In the genomic region with DNA sequence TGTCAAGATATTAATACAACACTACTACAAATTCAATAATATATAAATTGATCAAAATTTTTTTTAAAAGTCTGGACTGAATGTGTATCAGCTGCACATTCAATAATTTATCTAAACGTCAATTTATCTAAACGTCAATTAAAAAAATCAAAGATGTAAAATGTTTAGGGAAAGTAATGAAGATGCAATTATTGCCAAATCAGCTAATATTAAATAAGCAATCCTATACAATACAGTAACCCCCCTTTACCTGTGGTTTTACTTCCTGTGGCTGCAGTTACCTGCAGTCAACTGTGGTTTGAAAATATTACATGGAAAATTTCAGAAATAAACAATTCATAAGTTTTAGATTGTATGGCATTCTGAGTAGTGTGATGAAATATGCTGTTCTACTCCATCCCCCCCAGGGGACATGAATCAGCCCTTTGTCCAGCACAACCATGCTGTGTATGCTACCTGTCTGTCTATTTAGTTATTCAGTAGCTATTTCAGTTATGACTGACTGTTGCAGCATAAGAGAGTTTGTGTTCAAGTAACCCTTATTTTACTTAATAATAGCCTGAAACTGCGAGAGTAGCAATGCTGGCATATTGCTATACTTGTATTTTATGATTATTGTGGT, we compare ENCODE assay signal across 1 cellular context.
A peak's percentile ranks its signal among the peaks of the same experiment; 100 is the strongest.
TF ChIP-seq lines count a peak whose summit lies in the region.

No MANE protein-coding gene starts in this region.

TF ChIP-seq in HepG2, 621 proteins besides CTCF, POLR2A, EP300 and RAD21 (continued from another document and continues in another):
- TF ChIP-seq, protein P1, sequence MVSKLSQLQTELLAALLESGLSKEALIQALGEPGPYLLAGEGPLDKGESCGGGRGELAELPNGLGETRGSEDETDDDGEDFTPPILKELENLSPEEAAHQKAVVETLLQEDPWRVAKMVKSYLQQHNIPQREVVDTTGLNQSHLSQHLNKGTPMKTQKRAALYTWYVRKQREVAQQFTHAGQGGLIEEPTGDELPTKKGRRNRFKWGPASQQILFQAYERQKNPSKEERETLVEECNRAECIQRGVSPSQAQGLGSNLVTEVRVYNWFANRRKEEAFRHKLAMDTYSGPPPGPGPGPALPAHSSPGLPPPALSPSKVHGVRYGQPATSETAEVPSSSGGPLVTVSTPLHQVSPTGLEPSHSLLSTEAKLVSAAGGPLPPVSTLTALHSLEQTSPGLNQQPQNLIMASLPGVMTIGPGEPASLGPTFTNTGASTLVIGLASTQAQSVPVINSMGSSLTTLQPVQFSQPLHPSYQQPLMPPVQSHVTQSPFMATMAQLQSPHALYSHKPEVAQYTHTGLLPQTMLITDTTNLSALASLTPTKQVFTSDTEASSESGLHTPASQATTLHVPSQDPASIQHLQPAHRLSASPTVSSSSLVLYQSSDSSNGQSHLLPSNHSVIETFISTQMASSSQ (IDR thresholded peaks at IDR 0.05; ENCODE audit: low read depth) = no peak
- TF ChIP-seq, protein P1 (CRISPR knock-in tag; IDR thresholded peaks at IDR 0.05; ENCODE audit: borderline replicate concordance) = peak; percentile 29; the same call in 1 of the 2 replicates
- TF ChIP-seq, protein P2, sequence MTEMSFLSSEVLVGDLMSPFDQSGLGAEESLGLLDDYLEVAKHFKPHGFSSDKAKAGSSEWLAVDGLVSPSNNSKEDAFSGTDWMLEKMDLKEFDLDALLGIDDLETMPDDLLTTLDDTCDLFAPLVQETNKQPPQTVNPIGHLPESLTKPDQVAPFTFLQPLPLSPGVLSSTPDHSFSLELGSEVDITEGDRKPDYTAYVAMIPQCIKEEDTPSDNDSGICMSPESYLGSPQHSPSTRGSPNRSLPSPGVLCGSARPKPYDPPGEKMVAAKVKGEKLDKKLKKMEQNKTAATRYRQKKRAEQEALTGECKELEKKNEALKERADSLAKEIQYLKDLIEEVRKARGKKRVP (CRISPR knock-in tag; IDR thresholded peaks at IDR 0.05) = peak in 1 of 2 experiments; percentile 90; a peak in 2 of 4 replicates
- peak; percentile 55; the same call in 1 of the 2 replicates for TF ChIP-seq SOX5 (CRISPR knock-in tag; IDR thresholded peaks at IDR 0.05; ENCODE audit: borderline replicate concordance)
- TF ChIP-seq RBAK (CRISPR knock-in tag; IDR thresholded peaks at IDR 0.05) = peak; percentile 88
- TF ChIP-seq CEBPG (CRISPR knock-in tag; IDR thresholded peaks at IDR 0.05) = peak; percentile 85
- TF ChIP-seq HMG20A (CRISPR knock-in tag; IDR thresholded peaks at IDR 0.05; ENCODE audit: borderline replicate concordance) = peak; percentile 52; the same call in 1 of the 2 replicates
- TF ChIP-seq FOXK1 (CRISPR knock-in tag; IDR thresholded peaks at IDR 0.05; ENCODE audit: borderline replicate concordance, low read depth) = no peak
- TF ChIP-seq U2AF2 (IDR thresholded peaks at IDR 0.05; ENCODE audit: low read depth, low read length) = no peak
- TF ChIP-seq, protein P3, sequence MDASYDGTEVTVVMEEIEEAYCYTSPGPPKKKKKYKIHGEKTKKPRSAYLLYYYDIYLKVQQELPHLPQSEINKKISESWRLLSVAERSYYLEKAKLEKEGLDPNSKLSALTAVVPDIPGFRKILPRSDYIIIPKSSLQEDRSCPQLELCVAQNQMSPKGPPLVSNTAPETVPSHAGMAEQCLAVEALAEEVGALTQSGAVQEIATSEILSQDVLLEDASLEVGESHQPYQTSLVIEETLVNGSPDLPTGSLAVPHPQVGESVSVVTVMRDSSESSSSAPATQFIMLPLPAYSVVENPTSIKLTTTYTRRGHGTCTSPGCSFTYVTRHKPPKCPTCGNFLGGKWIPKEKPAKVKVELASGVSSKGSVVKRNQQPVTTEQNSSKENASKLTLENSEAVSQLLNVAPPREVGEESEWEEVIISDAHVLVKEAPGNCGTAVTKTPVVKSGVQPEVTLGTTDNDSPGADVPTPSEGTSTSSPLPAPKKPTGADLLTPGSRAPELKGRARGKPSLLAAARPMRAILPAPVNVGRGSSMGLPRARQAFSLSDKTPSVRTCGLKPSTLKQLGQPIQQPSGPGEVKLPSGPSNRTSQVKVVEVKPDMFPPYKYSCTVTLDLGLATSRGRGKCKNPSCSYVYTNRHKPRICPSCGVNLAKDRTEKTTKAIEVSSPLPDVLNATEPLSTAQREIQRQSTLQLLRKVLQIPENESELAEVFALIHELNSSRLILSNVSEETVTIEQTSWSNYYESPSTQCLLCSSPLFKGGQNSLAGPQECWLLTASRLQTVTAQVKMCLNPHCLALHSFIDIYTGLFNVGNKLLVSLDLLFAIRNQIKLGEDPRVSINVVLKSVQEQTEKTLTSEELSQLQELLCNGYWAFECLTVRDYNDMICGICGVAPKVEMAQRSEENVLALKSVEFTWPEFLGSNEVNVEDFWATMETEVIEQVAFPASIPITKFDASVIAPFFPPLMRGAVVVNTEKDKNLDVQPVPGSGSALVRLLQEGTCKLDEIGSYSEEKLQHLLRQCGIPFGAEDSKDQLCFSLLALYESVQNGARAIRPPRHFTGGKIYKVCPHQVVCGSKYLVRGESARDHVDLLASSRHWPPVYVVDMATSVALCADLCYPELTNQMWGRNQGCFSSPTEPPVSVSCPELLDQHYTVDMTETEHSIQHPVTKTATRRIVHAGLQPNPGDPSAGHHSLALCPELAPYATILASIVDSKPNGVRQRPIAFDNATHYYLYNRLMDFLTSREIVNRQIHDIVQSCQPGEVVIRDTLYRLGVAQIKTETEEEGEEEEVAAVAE (CRISPR knock-in tag; IDR thresholded peaks at IDR 0.05; ENCODE audit: borderline replicate concordance) = no peak
- peak; percentile 58 for TF ChIP-seq FOXA3 (CRISPR knock-in tag; IDR thresholded peaks at IDR 0.05)
- no peak for TF ChIP-seq FOXP1 (IDR thresholded peaks at IDR 0.05)
- peak; percentile 49 for TF ChIP-seq FOXP1 (CRISPR knock-in tag; IDR thresholded peaks at IDR 0.05)
- TF ChIP-seq TEAD3 (CRISPR knock-in tag; optimal IDR thresholded peaks at IDR 0.05; ENCODE audit: borderline replicate concordance) = peak; percentile 29
- TF ChIP-seq HNF4A (CRISPR knock-in tag; IDR thresholded peaks at IDR 0.05) = 0 out of 2 replicates have a peak, but pooled peaks have one; percentile 9
- TF ChIP-seq CEBPB (IDR thresholded peaks at IDR 0.05; ENCODE audit: borderline replicate concordance, low read depth, low read length) = peak; percentile 68
- TF ChIP-seq, protein P4, sequence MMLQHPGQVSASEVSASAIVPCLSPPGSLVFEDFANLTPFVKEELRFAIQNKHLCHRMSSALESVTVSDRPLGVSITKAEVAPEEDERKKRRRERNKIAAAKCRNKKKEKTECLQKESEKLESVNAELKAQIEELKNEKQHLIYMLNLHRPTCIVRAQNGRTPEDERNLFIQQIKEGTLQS (CRISPR knock-in tag; IDR thresholded peaks at IDR 0.05) = peak; percentile 38; the same call in 1 of the 2 replicates
- peak; percentile 84 to 88 for TF ChIP-seq MAFK (conservative IDR thresholded peaks at IDR 0.05 in 1 of 2, IDR thresholded peaks at IDR 0.05 in 1 of 2; ENCODE audit: low read length in 2 of 2)
- no peak for TF ChIP-seq ZZZ3 (CRISPR knock-in tag; IDR thresholded peaks at IDR 0.05; ENCODE audit: borderline replicate concordance)
- peak; percentile 69 for TF ChIP-seq NCOA2 (CRISPR knock-in tag; IDR thresholded peaks at IDR 0.05)
- no peak for TF ChIP-seq ZNF446 (CRISPR knock-in tag; IDR thresholded peaks at IDR 0.05)
- TF ChIP-seq FOSL2 (CRISPR knock-in tag; IDR thresholded peaks at IDR 0.05) = peak; percentile 81
- 0 out of 2 replicates have a peak, but pooled peaks have one; percentile 15 for TF ChIP-seq ATF1 (CRISPR knock-in tag; IDR thresholded peaks at IDR 0.05)
- peak; percentile 75; the same call in 1 of the 2 replicates for TF ChIP-seq SALL1 (CRISPR knock-in tag; IDR thresholded peaks at IDR 0.05)
- TF ChIP-seq, protein P5, sequence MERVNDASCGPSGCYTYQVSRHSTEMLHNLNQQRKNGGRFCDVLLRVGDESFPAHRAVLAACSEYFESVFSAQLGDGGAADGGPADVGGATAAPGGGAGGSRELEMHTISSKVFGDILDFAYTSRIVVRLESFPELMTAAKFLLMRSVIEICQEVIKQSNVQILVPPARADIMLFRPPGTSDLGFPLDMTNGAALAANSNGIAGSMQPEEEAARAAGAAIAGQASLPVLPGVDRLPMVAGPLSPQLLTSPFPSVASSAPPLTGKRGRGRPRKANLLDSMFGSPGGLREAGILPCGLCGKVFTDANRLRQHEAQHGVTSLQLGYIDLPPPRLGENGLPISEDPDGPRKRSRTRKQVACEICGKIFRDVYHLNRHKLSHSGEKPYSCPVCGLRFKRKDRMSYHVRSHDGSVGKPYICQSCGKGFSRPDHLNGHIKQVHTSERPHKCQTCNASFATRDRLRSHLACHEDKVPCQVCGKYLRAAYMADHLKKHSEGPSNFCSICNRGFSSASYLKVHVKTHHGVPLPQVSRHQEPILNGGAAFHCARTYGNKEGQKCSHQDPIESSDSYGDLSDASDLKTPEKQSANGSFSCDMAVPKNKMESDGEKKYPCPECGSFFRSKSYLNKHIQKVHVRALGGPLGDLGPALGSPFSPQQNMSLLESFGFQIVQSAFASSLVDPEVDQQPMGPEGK (CRISPR knock-in tag; IDR thresholded peaks at IDR 0.05) = peak; percentile 66
- peak; percentile 43; the same call in 1 of the 2 replicates for TF ChIP-seq SAP130 (CRISPR knock-in tag; IDR thresholded peaks at IDR 0.05; ENCODE audit: low read depth)
- TF ChIP-seq, protein P6, sequence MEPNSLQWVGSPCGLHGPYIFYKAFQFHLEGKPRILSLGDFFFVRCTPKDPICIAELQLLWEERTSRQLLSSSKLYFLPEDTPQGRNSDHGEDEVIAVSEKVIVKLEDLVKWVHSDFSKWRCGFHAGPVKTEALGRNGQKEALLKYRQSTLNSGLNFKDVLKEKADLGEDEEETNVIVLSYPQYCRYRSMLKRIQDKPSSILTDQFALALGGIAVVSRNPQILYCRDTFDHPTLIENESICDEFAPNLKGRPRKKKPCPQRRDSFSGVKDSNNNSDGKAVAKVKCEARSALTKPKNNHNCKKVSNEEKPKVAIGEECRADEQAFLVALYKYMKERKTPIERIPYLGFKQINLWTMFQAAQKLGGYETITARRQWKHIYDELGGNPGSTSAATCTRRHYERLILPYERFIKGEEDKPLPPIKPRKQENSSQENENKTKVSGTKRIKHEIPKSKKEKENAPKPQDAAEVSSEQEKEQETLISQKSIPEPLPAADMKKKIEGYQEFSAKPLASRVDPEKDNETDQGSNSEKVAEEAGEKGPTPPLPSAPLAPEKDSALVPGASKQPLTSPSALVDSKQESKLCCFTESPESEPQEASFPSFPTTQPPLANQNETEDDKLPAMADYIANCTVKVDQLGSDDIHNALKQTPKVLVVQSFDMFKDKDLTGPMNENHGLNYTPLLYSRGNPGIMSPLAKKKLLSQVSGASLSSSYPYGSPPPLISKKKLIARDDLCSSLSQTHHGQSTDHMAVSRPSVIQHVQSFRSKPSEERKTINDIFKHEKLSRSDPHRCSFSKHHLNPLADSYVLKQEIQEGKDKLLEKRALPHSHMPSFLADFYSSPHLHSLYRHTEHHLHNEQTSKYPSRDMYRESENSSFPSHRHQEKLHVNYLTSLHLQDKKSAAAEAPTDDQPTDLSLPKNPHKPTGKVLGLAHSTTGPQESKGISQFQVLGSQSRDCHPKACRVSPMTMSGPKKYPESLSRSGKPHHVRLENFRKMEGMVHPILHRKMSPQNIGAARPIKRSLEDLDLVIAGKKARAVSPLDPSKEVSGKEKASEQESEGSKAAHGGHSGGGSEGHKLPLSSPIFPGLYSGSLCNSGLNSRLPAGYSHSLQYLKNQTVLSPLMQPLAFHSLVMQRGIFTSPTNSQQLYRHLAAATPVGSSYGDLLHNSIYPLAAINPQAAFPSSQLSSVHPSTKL (CRISPR knock-in tag; IDR thresholded peaks at IDR 0.05) = peak; percentile 75
- TF ChIP-seq THAP11 (CRISPR knock-in tag; IDR thresholded peaks at IDR 0.05) = peak; percentile 20; the same call in 1 of the 2 replicates
- TF ChIP-seq GATAD2A (CRISPR knock-in tag; IDR thresholded peaks at IDR 0.05) = peak; percentile 52
- TF ChIP-seq, protein P7, sequence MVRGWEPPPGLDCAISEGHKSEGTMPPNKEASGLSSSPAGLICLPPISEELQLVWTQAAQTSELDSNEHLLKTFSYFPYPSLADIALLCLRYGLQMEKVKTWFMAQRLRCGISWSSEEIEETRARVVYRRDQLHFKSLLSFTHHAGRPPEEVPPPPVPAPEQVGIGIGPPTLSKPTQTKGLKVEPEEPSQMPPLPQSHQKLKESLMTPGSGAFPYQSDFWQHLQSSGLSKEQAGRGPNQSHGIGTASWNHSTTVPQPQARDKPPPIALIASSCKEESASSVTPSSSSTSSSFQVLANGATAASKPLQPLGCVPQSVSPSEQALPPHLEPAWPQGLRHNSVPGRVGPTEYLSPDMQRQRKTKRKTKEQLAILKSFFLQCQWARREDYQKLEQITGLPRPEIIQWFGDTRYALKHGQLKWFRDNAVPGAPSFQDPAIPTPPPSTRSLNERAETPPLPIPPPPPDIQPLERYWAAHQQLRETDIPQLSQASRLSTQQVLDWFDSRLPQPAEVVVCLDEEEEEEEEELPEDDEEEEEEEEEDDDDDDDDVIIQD (CRISPR knock-in tag; IDR thresholded peaks at IDR 0.05; ENCODE audit: low read depth) = no peak
- TF ChIP-seq ISL2 (CRISPR knock-in tag; IDR thresholded peaks at IDR 0.05) = 0 out of 2 replicates have a peak, but pooled peaks have one; percentile 22
- peak; percentile 64; the same call in 1 of the 2 replicates for TF ChIP-seq FOXJ3 (CRISPR knock-in tag; IDR thresholded peaks at IDR 0.05; ENCODE audit: borderline replicate concordance)
- TF ChIP-seq RXRB (CRISPR knock-in tag; IDR thresholded peaks at IDR 0.05; ENCODE audit: borderline replicate concordance) = peak; percentile 38; the same call in 1 of the 2 replicates
- TF ChIP-seq, protein P8, sequence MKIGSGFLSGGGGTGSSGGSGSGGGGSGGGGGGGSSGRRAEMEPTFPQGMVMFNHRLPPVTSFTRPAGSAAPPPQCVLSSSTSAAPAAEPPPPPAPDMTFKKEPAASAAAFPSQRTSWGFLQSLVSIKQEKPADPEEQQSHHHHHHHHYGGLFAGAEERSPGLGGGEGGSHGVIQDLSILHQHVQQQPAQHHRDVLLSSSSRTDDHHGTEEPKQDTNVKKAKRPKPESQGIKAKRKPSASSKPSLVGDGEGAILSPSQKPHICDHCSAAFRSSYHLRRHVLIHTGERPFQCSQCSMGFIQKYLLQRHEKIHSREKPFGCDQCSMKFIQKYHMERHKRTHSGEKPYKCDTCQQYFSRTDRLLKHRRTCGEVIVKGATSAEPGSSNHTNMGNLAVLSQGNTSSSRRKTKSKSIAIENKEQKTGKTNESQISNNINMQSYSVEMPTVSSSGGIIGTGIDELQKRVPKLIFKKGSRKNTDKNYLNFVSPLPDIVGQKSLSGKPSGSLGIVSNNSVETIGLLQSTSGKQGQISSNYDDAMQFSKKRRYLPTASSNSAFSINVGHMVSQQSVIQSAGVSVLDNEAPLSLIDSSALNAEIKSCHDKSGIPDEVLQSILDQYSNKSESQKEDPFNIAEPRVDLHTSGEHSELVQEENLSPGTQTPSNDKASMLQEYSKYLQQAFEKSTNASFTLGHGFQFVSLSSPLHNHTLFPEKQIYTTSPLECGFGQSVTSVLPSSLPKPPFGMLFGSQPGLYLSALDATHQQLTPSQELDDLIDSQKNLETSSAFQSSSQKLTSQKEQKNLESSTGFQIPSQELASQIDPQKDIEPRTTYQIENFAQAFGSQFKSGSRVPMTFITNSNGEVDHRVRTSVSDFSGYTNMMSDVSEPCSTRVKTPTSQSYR (CRISPR knock-in tag; IDR thresholded peaks at IDR 0.05; ENCODE audit: borderline replicate concordance) = peak; percentile 91
